Comparison of ENCODE assay signal across 13 cellular contexts in genomic region chr7:106891545-106892410, GRCh38. TPM values are rescaled to one million over a fixed set of nuclear protein-coding genes. Genes with fewer than 3 reads are reported as not detected.
DNase-seq lines count a peak whose midpoint lies in the region; ATAC-seq, FAIRE-seq and TF ChIP-seq lines count a peak whose summit lies in the region.
"Had no signal": no experiment of that assay in that cellular context is flagged by ENCODE, and none has a peak within 500 bp of the region (broad histone marks: within the 10 kb centered on the region; RNA-seq: fewer than 3 reads in every experiment).

No MANE protein-coding gene starts in this region.

- intact Hi-C loops in GM12878 (cut with micrococcal nuclease; ENCODE audit: unreplicated experiment), result no loop called here

- TF ChIP-seq EP300 in GM12878 (IDR thresholded peaks at IDR 0.05; ENCODE audit: borderline replicate concordance in 1 of 2, control insufficient read depth in 1 of 2, low read depth in 2 of 2, low read length in 2 of 2), result no peak

- no peaks in the 10 kb centered on the region for H3F3A ChIP-seq in Loucy (ENCODE audit: low read depth)

- ATAC-seq in GM12878 (peak; percentile 34; the same call in 1 of the 3 replicates), HG03095 (IDR thresholded peaks at IDR 0.05; ENCODE audit: unreplicated experiment) (no peak)

- no peak overlapping the region for H3K4me3 ChIP-seq in Loucy (ENCODE audit: low read length, poor library complexity, severe bottlenecking)
- no peak overlapping the region for H3K4me3 ChIP-seq in GM12878
- no peak overlapping the region for H3K4me3 ChIP-seq in neutrophil (ENCODE audit: low read depth in 1 of 2, low read length in 1 of 2)
- H3K4me3 ChIP-seq: sigmoid colon had no signal

- TF ChIP-seq POLR2A in GM12878 (IDR thresholded peaks at IDR 0.05; ENCODE audit: low read depth, low read length), result no peak

- no peak overlapping the region for H2AFZ ChIP-seq in Loucy (ENCODE audit: low read length)
- no peak overlapping the region for H2AFZ ChIP-seq in GM12878 (ENCODE audit: control insufficient read depth, low read depth, low read length)

- 87% methylated on average over 8 of the region's 8 CpGs for WGBS in GM12878 (ENCODE audit: insufficient coverage, insufficient replicate concordance, low lambda C conversion rate, missing lambda C conversion rate)

- H3K36me3 ChIP-seq in Loucy (ENCODE audit: insufficient read depth, low read length) (peaks cover 73% of the 10 kb centered on the region), GM12878 (ENCODE audit: control insufficient read depth in 2 of 2, insufficient read depth in 2 of 2, low read length in 1 of 2) (peaks cover 0 to 3% of the 10 kb centered on the region in 2 experiments; a peak in 1 of 4 replicates), neutrophil (peaks cover 100% of the 10 kb centered on the region)
- H3K36me3 ChIP-seq: sigmoid colon had no signal

- DNase-seq in NCI-H2081 (lab: John Stamatoyannopoulos, UW) (peak; percentile 43 to 51), NCI-H2081 treated with DMSO at 0.1 percent for 48 hours (lab: John Stamatoyannopoulos, UW) (no peak), GM12878 (ENCODE audit: low read depth, low spot score) (no peak), HK-2 (ENCODE audit: unreplicated experiment) (no peak), NOMO-1 (lab: John Stamatoyannopoulos, UW; ENCODE audit: unreplicated experiment in 2 of 2) (no peak)
- DNase-seq: activated T-cell treated with anti-CD3 and anti-CD28 coated beads, Interleukin-2, amount 50 U/mL, for 24 hours; mammary epithelial cell; NCI-H524; sigmoid colon; T-helper 2 cell had no signal

- no peak for TF ChIP-seq RAD21 in GM12878 (IDR thresholded peaks at IDR 0.05; ENCODE audit: insufficient read depth, low read depth, low read length)

- no TSS peak for BruUV-seq in GM12878 (replicated peaks; lab: Mats Ljungman, UMichigan)

- CTCF ChIA-PET in GM12878 (lab: Yijun Ruan, JAX), result interaction anchor here (0.6 to 1.2 kb wide), 2 partner anchors 21 to 118 kb away, joined by 3 to 5 read pairs; no protein-coding TSS in a partner anchor

- TF ChIP-seq CTCF in Loucy (conservative IDR thresholded peaks at IDR 0.05; ENCODE audit: low read length) (peak; percentile 25; the same call in 1 of the 2 replicates), GM12878 (IDR thresholded peaks at IDR 0.05 in 2 of 3, conservative IDR thresholded peaks at IDR 0.05 in 1 of 3; ENCODE audit: control insufficient read depth in 2 of 3, extremely low read depth in 1 of 3, insufficient read depth in 1 of 3, low read depth in 3 of 3, low read length in 3 of 3) (peak in 1 of 3 experiments; percentile 24; a peak in 1 of 6 replicates), neutrophil (IDR thresholded peaks at IDR 0.05) (no peak)

- H3K4me2 ChIP-seq in Loucy (ENCODE audit: low read depth, low read length, poor library complexity, severe bottlenecking) (no peak overlapping the region), GM12878 (ENCODE audit: control insufficient read depth, insufficient read depth) (no peak overlapping the region)

- H3K4me1 ChIP-seq in Loucy (ENCODE audit: insufficient read depth, low read length, poor library complexity, severe bottlenecking) (peaks cover 8% of the 10 kb centered on the region), GM12878 (ENCODE audit: control insufficient read depth, insufficient read depth, low read length) (peaks cover 28% of the 10 kb centered on the region), neutrophil (ENCODE audit: control insufficient read depth in 1 of 2, insufficient read depth in 1 of 2, low read depth in 1 of 2, low read length in 1 of 2) (peaks cover 60 to 62% of the 10 kb centered on the region in 2 experiments)

- FAIRE-seq in GM12878 (lab: Jason Lieb, UNC), result no peak

- H3K27me3 ChIP-seq in Loucy (ENCODE audit: insufficient read depth, low read length, poor library complexity, severe bottlenecking) (no peaks in the 10 kb centered on the region), GM12878 (replicated peaks in 1 of 2; ENCODE audit: control insufficient read depth in 2 of 2, insufficient read depth in 2 of 2, low read length in 1 of 2) (no peaks in the 10 kb centered on the region), neutrophil (no peaks in the 10 kb centered on the region)
- H3K27me3 ChIP-seq: sigmoid colon had no signal

- H3K27ac ChIP-seq in GM12878 (ENCODE audit: control insufficient read depth, insufficient read depth) (no peak overlapping the region), neutrophil (peak overlapping the region; percentile 84)
- H3K27ac ChIP-seq: sigmoid colon had no signal

- SMC1A ChIA-PET in GM12878 (lab: Charles Lee; ENCODE audit: uncharacterized antibody, unreplicated experiment), result interaction anchor here (0.6 to 1.0 kb wide), 2 partner anchors 277 to 448 kb away, joined by 3 read pairs; partner anchors contain the start of gene HBP1

- POLR2A ChIA-PET in GM12878 (lab: Charles Lee), result no interaction called here

- H4K20me1 ChIP-seq in Loucy (ENCODE audit: insufficient read depth, low read length, poor library complexity, severe bottlenecking) (no peaks in the 10 kb centered on the region), GM12878 (ENCODE audit: control insufficient read depth, insufficient read depth) (no peaks in the 10 kb centered on the region)

- H3K79me2 ChIP-seq in Loucy (ENCODE audit: insufficient read depth, low read length), result no peaks in the 10 kb centered on the region
- H3K79me2 ChIP-seq in GM12878 (ENCODE audit: control insufficient read depth, insufficient read depth, low read length), result no peaks in the 10 kb centered on the region

- in situ Hi-C loops in GM12878 (cut with MboI), result no loop called here

- no peak overlapping the region for H3K9ac ChIP-seq in Loucy (ENCODE audit: low read depth, low read length, poor library complexity, severe bottlenecking)
- no peak overlapping the region for H3K9ac ChIP-seq in GM12878 (ENCODE audit: control insufficient read depth, insufficient read depth, low read length)

- RAD21 ChIA-PET in GM12878 (lab: Charles Lee; ENCODE audit: unreplicated experiment), result interaction anchor here (0.7 kb wide), 2 partner anchors 98 to 260 kb away, joined by 3 read pairs; no protein-coding TSS in a partner anchor

- no peaks in the 10 kb centered on the region for H3K9me3 ChIP-seq in Loucy (ENCODE audit: insufficient read depth, low read depth, low read length)
- H3K9me3 ChIP-seq in GM12878 (replicated peaks; ENCODE audit: control insufficient read depth, insufficient read depth, low read length), result no peaks in the 10 kb centered on the region
- H3K9me3 ChIP-seq in neutrophil, result no peaks in the 10 kb centered on the region
- H3K9me3 ChIP-seq: sigmoid colon had no signal

- H3K9me2 ChIP-seq in Loucy (replicated peaks; ENCODE audit: low read depth, low read length), result no peaks in the 10 kb centered on the region

TF ChIP-seq in GM12878, 131 proteins besides CTCF, POLR2A, EP300 and RAD21 (continues in another document):
- TF ChIP-seq RELA (IDR thresholded peaks at IDR 0.05; ENCODE audit: borderline replicate concordance, partially characterized antibody) (no peak), SUZ12 (IDR thresholded peaks at IDR 0.05; ENCODE audit: unreplicated experiment) (no peak), TCF3 (IDR thresholded peaks at IDR 0.05; ENCODE audit: borderline replicate concordance, insufficient read depth, low read depth, low read length) (no peak), ATF7 (IDR thresholded peaks at IDR 0.05; ENCODE audit: low read depth) (no peak), PBX3 (IDR thresholded peaks at IDR 0.05; ENCODE audit: insufficient replicate concordance, low read depth, low read length) (no peak)

RNA-seq across cellular contexts. Expression of gene PIK3CG, which starts 26.7 kb away (rescaled TPM):
- total RNA-seq in GM12878 (2013; cell fraction: nucleolus; rRNA removed), result 32.6 and 35.9 TPM in 2 replicates
- total RNA-seq in GM12878 (2014; rRNA removed), result 7.6 and 7.8 TPM in 2 replicates
- 7.1 TPM in 2 replicates for total RNA-seq in GM12878 (2014; rRNA removed; fragmentation: Illumina TruSeq; extraction: Trizol)
- 7.1 and 8.0 TPM in 2 replicates for total RNA-seq in GM12878 (2021)
- polyA plus RNA-seq in GM12878 (2011; ENCODE audit: low read depth), result 1.8 TPM
- polyA plus RNA-seq in GM12878 (2011; rRNA removed), result 7.1 and 7.3 TPM in 2 replicates
- 5.3 and 6.5 TPM in 2 replicates for polyA plus RNA-seq in GM12878 (2011; cell fraction: cytosol; rRNA removed)
- polyA plus RNA-seq in GM12878 (2011; cell fraction: nucleus; rRNA removed), result 5.3 and 6.9 TPM in 2 replicates
- polyA plus RNA-seq in GM12878 (2012), result 2.1 and 2.5 TPM in 2 replicates
- polyA plus RNA-seq in GM12878 (2014; fragmentation: Illumina TruSeq; extraction: Trizol), result 6.9 and 10.0 TPM in 2 replicates
- polyA plus RNA-seq in GM12878 (2014; fragmentation: Nextera tagmentation; extraction: Ambion mirVana), result 1 to 10 TPM in 1 of 2 experiments, under 1 TPM in 1; 0.79 to 1.3 TPM
- 3.0 and 3.5 TPM in 2 replicates for polyA plus RNA-seq in GM12878 (2014; rRNA removed)
- polyA plus RNA-seq in GM12878 (2016; fragmentation: Nextera tagmentation; extraction: Ambion mirVana), result 1 to 10 TPM; 2.5 to 3.3 TPM
- 25.1 and 28.2 TPM in 2 replicates for polyA minus RNA-seq in GM12878 (2011; rRNA and poly(A)+ RNA removed)
- 9.0 and 9.8 TPM in 2 replicates for polyA minus RNA-seq in GM12878 (2011; cell fraction: cytosol; rRNA and poly(A)+ RNA removed)
- polyA minus RNA-seq in GM12878 (2011; cell fraction: nucleus; rRNA and poly(A)+ RNA removed), result 23.5 and 33.1 TPM in 2 replicates
- total RNA-seq: mammary epithelial cell had no signal
- polyA plus RNA-seq: mammary epithelial cell had no signal

Comparison
In these comparisons a context has a peak if more than half of its experiments do, and no peak if none do; other contexts are left out.
1. DNase-seq: peak in NCI-H2081 (2 of 2); none in NCI-H2081 treated with DMSO at 0.1 percent for 48 hours (single experiment), GM12878 (single experiment), HK-2 (single experiment) and NOMO-1 (0 of 2).